8 cellular contexts compared by ENCODE assay signal in genomic region chr1:3857791-3858129, GRCh38. TPM values are rescaled to one million over a fixed set of nuclear protein-coding genes. Genes with fewer than 3 reads are reported as not detected.
DNase-seq lines count a peak whose midpoint lies in the region; ATAC-seq and TF ChIP-seq lines count a peak whose summit lies in the region.

No MANE protein-coding gene starts in this region.

- POLR2A ChIA-PET in activated CD4-positive, alpha-beta memory T cell treated with anti-CD3 and anti-CD28 coated beads for 36 hours (lab: Charles Lee): no interaction called here
- POLR2A ChIA-PET in HEK293T (lab: Yijun Ruan, JAX): interaction anchor here (0.9 to 1.4 kb wide), 4 partner anchors 10 to 82 kb away, joined by 3 to 4 read pairs (median 3); no protein-coding TSS in a partner anchor

- H2AFZ ChIP-seq in hepatocyte: peak overlapping the region; percentile 70

- peaks cover 1% of the 10 kb centered on the region; the same call in 1 of the 2 replicates for H3K27me3 Mint-ChIP-seq in HFFc6 (ENCODE audit: insufficient read depth)
- no peaks in the 10 kb centered on the region for H3K27me3 Mint-ChIP-seq in activated CD4-positive, alpha-beta memory T cell treated with anti-CD3 and anti-CD28 coated beads for 36 hours

- H3K79me2 ChIP-seq in hepatocyte: peaks cover 64% of the 10 kb centered on the region

- no peak for TF ChIP-seq POLR2A in spleen (IDR thresholded peaks at IDR 0.05)

- 12% methylated on average over 21 of the region's 21 CpGs for WGBS in hepatocyte (ENCODE audit: low lambda C conversion rate, missing lambda C conversion rate)
- 8 to 21% (median 12%) methylated on average over 3 to 21 of the region's 21 CpGs for WGBS in spleen, 5 donors

- H3K27ac ChIP-seq in hepatocyte (no peak overlapping the region), spleen (peak overlapping the region; percentile 74 to 92 (median 86))

- H3K4me2 ChIP-seq in hepatocyte: peak overlapping the region; percentile 87

- H3K4me3 Mint-ChIP-seq in HFFc6: peak overlapping the region; percentile 96
- peak overlapping the region; percentile 89 for H3K4me3 Mint-ChIP-seq in activated CD4-positive, alpha-beta memory T cell treated with anti-CD3 and anti-CD28 coated beads for 36 hours

- no peaks in the 10 kb centered on the region for H3K27me3 ChIP-seq in hepatocyte
- H3K27me3 ChIP-seq in spleen (replicated peaks in 1 of 7): no peaks in the 10 kb centered on the region

- H3K4me1 ChIP-seq in hepatocyte (ENCODE audit: insufficient read depth) (peaks cover 16% of the 10 kb centered on the region), spleen (peaks cover 12 to 35% (median 30%) of the 10 kb centered on the region in 6 donors)

- H3K9me3 Mint-ChIP-seq in HFFc6: no peaks in the 10 kb centered on the region
- no peaks in the 10 kb centered on the region for H3K9me3 Mint-ChIP-seq in activated CD4-positive, alpha-beta memory T cell treated with anti-CD3 and anti-CD28 coated beads for 36 hours

- H3K9me3 ChIP-seq in hepatocyte (ENCODE audit: low read depth) (no peaks in the 10 kb centered on the region), spleen (no peaks in the 10 kb centered on the region)

- ATAC-seq in HG03175 (IDR thresholded peaks at IDR 0.05; ENCODE audit: unreplicated experiment): no peak

- DNase-seq in HFFc6: no peak
- DNase-seq in activated CD4-positive, alpha-beta memory T cell treated with anti-CD3 and anti-CD28 coated beads for 36 hours: no peak
- no peak for DNase-seq in hepatocyte (ENCODE audit: low spot score)
- DNase-seq in spleen: no peak
- DNase-seq in HPDE6-E6E7 (ENCODE audit: extremely low spot score): no peak
- no peak for DNase-seq in NCI-H446 (lab: John Stamatoyannopoulos, UW)
- DNase-seq in HEK293T (ENCODE audit: extremely low spot score): no peak

- H3K36me3 Mint-ChIP-seq in HFFc6 (ENCODE audit: low read depth): no peaks in the 10 kb centered on the region
- H3K36me3 Mint-ChIP-seq in activated CD4-positive, alpha-beta memory T cell treated with anti-CD3 and anti-CD28 coated beads for 36 hours: peaks cover 3% of the 10 kb centered on the region

- peaks cover 33% of the 10 kb centered on the region for H3K4me1 Mint-ChIP-seq in HFFc6 (ENCODE audit: low read depth)
- H3K4me1 Mint-ChIP-seq in activated CD4-positive, alpha-beta memory T cell treated with anti-CD3 and anti-CD28 coated beads for 36 hours (ENCODE audit: low read depth): peaks cover 27% of the 10 kb centered on the region

- TF ChIP-seq CTCF in HFFc6 (IDR thresholded peaks at IDR 0.05) (no peak), hepatocyte (IDR thresholded peaks at IDR 0.05; ENCODE audit: poor library complexity) (no peak), spleen (IDR thresholded peaks at IDR 0.05 in 8 of 11, conservative IDR thresholded peaks at IDR 0.05 in 3 of 11) (no peak)

- H3K9me2 ChIP-seq in hepatocyte (replicated peaks; ENCODE audit: insufficient read depth): no peaks in the 10 kb centered on the region

- intact Hi-C loops in activated CD4-positive, alpha-beta memory T cell treated with anti-CD3 and anti-CD28 coated beads for 36 hours (cut with micrococcal nuclease): loop anchor here (1.0 to 2.0 kb wide), 2 partner anchors 43 to 61 kb away; partner anchors contain the start of genes C1orf174 and LRRC47
- intact Hi-C loops in spleen (cut with DNase I; ENCODE audit: low total_unique reads): no loop called here

- H3K4me3 ChIP-seq in hepatocyte (peak overlapping the region; percentile 78), spleen (peak overlapping the region; percentile 68 to 98 (median 86))

- H3K36me3 ChIP-seq in hepatocyte (replicated peaks; ENCODE audit: insufficient read depth, low read depth): no peaks in the 10 kb centered on the region
- H3K36me3 ChIP-seq in spleen: peaks cover 0 to 8% (median 0%) of the 10 kb centered on the region in 6 donors

- peaks cover 11% of the 10 kb centered on the region for H4K20me1 ChIP-seq in hepatocyte (ENCODE audit: insufficient read depth, poor library complexity, severe bottlenecking)

- H3K27ac Mint-ChIP-seq in HFFc6: no peak overlapping the region
- no peak overlapping the region for H3K27ac Mint-ChIP-seq in activated CD4-positive, alpha-beta memory T cell treated with anti-CD3 and anti-CD28 coated beads for 36 hours

- CTCF ChIA-PET in activated CD4-positive, alpha-beta memory T cell treated with anti-CD3 and anti-CD28 coated beads for 36 hours (lab: Charles Lee): interaction anchor here (0.8 to 3.0 kb wide), 7 partner anchors 27 to 64 kb away, joined by 3 to 11 read pairs (median 4); partner anchors contain the start of genes C1orf174 and LRRC47
- CTCF ChIA-PET in HEK293T (lab: Yijun Ruan, JAX): no interaction called here

TF ChIP-seq in HEK293T, 16 proteins besides CTCF, POLR2A, EP300 and RAD21:
- TF ChIP-seq L3MBTL2 (conservative IDR thresholded peaks at IDR 0.05): no peak
- TF ChIP-seq HDGF (IDR thresholded peaks at IDR 0.05; ENCODE audit: borderline replicate concordance): no peak
- TF ChIP-seq NFRKB (IDR thresholded peaks at IDR 0.05): no peak
- TF ChIP-seq FOXK2 (IDR thresholded peaks at IDR 0.05): no peak
- TF ChIP-seq ZNF384 (IDR thresholded peaks at IDR 0.05): no peak
- TF ChIP-seq FOXA1 (IDR thresholded peaks at IDR 0.05): no peak
- TF ChIP-seq ARNT (IDR thresholded peaks at IDR 0.05): no peak
- TF ChIP-seq SP1 (IDR thresholded peaks at IDR 0.05): no peak
- no peak for TF ChIP-seq PKNOX1 (IDR thresholded peaks at IDR 0.05)
- TF ChIP-seq ELF4 (IDR thresholded peaks at IDR 0.05): no peak
- no peak for TF ChIP-seq CTBP1 (IDR thresholded peaks at IDR 0.05; ENCODE audit: borderline replicate concordance)
- no peak for TF ChIP-seq BHLHE40 (IDR thresholded peaks at IDR 0.05; ENCODE audit: borderline replicate concordance)
- TF ChIP-seq SUZ12 (IDR thresholded peaks at IDR 0.05): no peak
- no peak for TF ChIP-seq TARDBP (IDR thresholded peaks at IDR 0.05)

RNA-seq across cellular contexts. Expression of gene DFFB, which starts 0.5 kb away (rescaled TPM):
- total RNA-seq in HFFc6 (2021; fragmentation: NEBNext Ultra II Directional; extraction: Animal tissue kit (Norgen Biotek cat#: 25700)): 1 to 10 TPM; 4.5 to 5.8 (median 5.2) TPM
- 1 to 10 TPM; 7.5 to 8.3 TPM for total RNA-seq in activated CD4-positive, alpha-beta memory T cell treated with anti-CD3 and anti-CD28 coated beads for 36 hours
- total RNA-seq in hepatocyte: 5.3 and 6.2 TPM in 2 replicates
- polyA plus RNA-seq in hepatocyte: 3.5 and 5.5 TPM in 2 replicates
- total RNA-seq in spleen: 10 to 100 TPM in 5 of 7 donors, 1 to 10 TPM in 2; 8.5 to 13.8 (median 12.1) TPM
- 10 to 100 TPM in 1 of 3 donors, 1 to 10 TPM in 2; 6.3 to 10.5 (median 8.7) TPM for polyA plus RNA-seq in spleen

RNA-seq across cellular contexts. Expression of gene CEP104, which starts 0.7 kb away (rescaled TPM):
- total RNA-seq in HFFc6 (2021; fragmentation: NEBNext Ultra II Directional; extraction: Animal tissue kit (Norgen Biotek cat#: 25700)): 10 to 100 TPM; 43.2 to 63.4 (median 52.9) TPM
- 10 to 100 TPM; 29.0 to 32.8 TPM for total RNA-seq in activated CD4-positive, alpha-beta memory T cell treated with anti-CD3 and anti-CD28 coated beads for 36 hours
- total RNA-seq in hepatocyte (7.7 and 12.7 TPM in 2 replicates), spleen (10 to 100 TPM; 26.4 to 49.4 (median 42.0) TPM)
- polyA plus RNA-seq in hepatocyte (22.6 and 25.2 TPM in 2 replicates), spleen (1 to 10 TPM; 4.5 to 8.4 (median 5.3) TPM)

RNA-seq across cellular contexts. Expression of gene C1orf174, which starts 42.3 kb away (rescaled TPM):
- 10 to 100 TPM; 19.2 to 23.5 (median 20.7) TPM for total RNA-seq in HFFc6 (2021; fragmentation: NEBNext Ultra II Directional; extraction: Animal tissue kit (Norgen Biotek cat#: 25700))
- total RNA-seq in activated CD4-positive, alpha-beta memory T cell treated with anti-CD3 and anti-CD28 coated beads for 36 hours: 10 to 100 TPM; 32.8 to 33.5 TPM
- 20.7 and 26.7 TPM in 2 replicates for total RNA-seq in hepatocyte
- 23.6 and 28.9 TPM in 2 replicates for polyA plus RNA-seq in hepatocyte
- 10 to 100 TPM; 19.7 to 34.5 (median 23.7) TPM for total RNA-seq in spleen
- 10 to 100 TPM; 14.9 to 24.2 (median 15.8) TPM for polyA plus RNA-seq in spleen
